12 cellular contexts compared by ENCODE assay signal in the genomic region with DNA sequence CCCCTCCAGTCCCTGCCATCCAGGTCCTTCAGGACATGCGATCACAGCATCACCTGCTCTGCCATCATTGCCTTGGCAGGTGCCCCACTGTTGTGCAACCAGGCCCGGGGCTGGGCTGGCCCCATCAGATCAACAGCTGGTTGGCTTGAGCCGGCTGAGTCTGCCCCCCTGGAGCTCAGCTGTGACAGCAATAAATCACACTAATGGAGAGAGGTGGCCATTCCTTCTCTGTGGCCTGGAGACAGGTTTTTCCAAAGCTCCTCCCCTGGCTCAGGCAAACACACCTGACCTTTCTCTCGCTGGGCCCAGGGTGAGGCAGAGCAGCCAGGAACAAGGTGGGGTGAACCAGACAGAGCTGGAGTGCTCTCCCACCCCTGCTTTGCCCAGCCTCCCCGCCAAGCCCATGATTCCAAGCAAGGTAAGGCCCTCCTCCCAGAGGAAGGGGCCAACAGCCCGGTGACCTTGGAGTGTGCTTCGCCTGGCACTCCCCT. TPM values are rescaled to one million over a fixed set of nuclear protein-coding genes. Genes with fewer than 3 reads are reported as not detected.
DNase-seq lines count a peak whose midpoint lies in the region; ATAC-seq, FAIRE-seq and TF ChIP-seq lines count a peak whose summit lies in the region.
"Had no signal": no experiment of that assay in that cellular context is flagged by ENCODE, and none has a peak within 500 bp of the region (broad histone marks: within the 10 kb centered on the region; RNA-seq: fewer than 3 reads in every experiment).

No MANE protein-coding gene starts in this region.

- no peaks in the 10 kb centered on the region for H3K79me2 ChIP-seq in SK-N-SH (ENCODE audit: insufficient read depth)

- no peak for TF ChIP-seq POLR2A in spleen (IDR thresholded peaks at IDR 0.05)

- H3K36me3 ChIP-seq in SK-N-SH (replicated peaks in 1 of 2; ENCODE audit: control insufficient read depth in 1 of 2, insufficient read depth in 2 of 2, low read length in 1 of 2): no peaks in the 10 kb centered on the region
- H3K36me3 ChIP-seq in spleen: peaks cover 0 to 26% (median 1%) of the 10 kb centered on the region in 6 donors

- no peaks in the 10 kb centered on the region for H3F3A ChIP-seq in SK-N-SH (replicated peaks; ENCODE audit: insufficient read depth)

- no peak overlapping the region for H3K9ac ChIP-seq in SK-N-SH

- CTCF ChIA-PET in SK-N-SH (lab: Yijun Ruan, JAX): interaction anchor here (0.8 to 25.9 kb wide), 8 partner anchors 8 to 407 kb away, joined by 3 to 481 read pairs (median 18); a partner anchor contains a TSS

- H3K9me2 ChIP-seq in SK-N-SH: no peaks in the 10 kb centered on the region

- TF ChIP-seq CTCF in SK-N-SH (IDR thresholded peaks at IDR 0.05): no peak
- TF ChIP-seq CTCF in spleen (IDR thresholded peaks at IDR 0.05 in 8 of 11, conservative IDR thresholded peaks at IDR 0.05 in 3 of 11): no peak

- no peak overlapping the region for H2AFZ ChIP-seq in SK-N-SH (ENCODE audit: low read depth)

- no peak for ATAC-seq in SK-N-SH treated with all-trans-retinoic acid at 6 μM for 48 hours
- peak in 1 of 2 donors; percentile 1 for ATAC-seq in left cardiac atrium
- no peak for ATAC-seq in HG03469 (IDR thresholded peaks at IDR 0.05; ENCODE audit: unreplicated experiment)
- ATAC-seq: stimulated activated naive CD8-positive, alpha-beta T cell treated with anti-CD3 and anti-CD28 coated beads, Interleukin-15, Interleukin-2, amounts not matched to agents 100 U/mL and 50 U/mL, for 24 hours had no signal

- no peaks in the 10 kb centered on the region for H3K9me3 ChIP-seq in SK-N-SH
- H3K9me3 ChIP-seq in spleen: no peaks in the 10 kb centered on the region

- 39% methylated on average over 7 of the region's 7 CpGs for WGBS in SK-N-SH (ENCODE audit: low lambda C conversion rate)
- 60 to 78% (median 68%) methylated on average over 5 to 7 of the region's 7 CpGs for WGBS in spleen, 5 donors

- no peak overlapping the region for H3K4me3 ChIP-seq in SK-N-SH (ENCODE audit: low read depth in 2 of 2, low read length in 1 of 2)
- no peak overlapping the region for H3K4me3 ChIP-seq in spleen

- intact Hi-C loops in left cardiac atrium (cut with DNase I) (no loop called here), spleen (cut with DNase I; ENCODE audit: low total_unique reads) (no loop called here)

- no peak for FAIRE-seq in GM19239 (lab: Jason Lieb, UNC)
- FAIRE-seq: GM12891 had no signal

- no peak overlapping the region for H3K4me2 ChIP-seq in SK-N-SH

- H3K4me1 ChIP-seq in SK-N-SH (ENCODE audit: control insufficient read depth in 1 of 2, insufficient read depth in 2 of 2, low read depth in 1 of 2, low read length in 1 of 2) (peaks cover 0 to 6% of the 10 kb centered on the region in 2 experiments; a peak in 2 of 4 replicates), spleen (peaks cover 14 to 71% (median 32%) of the 10 kb centered on the region in 6 donors)

- peaks cover 18% of the 10 kb centered on the region; the same call in 1 of the 2 replicates for H3K27me3 ChIP-seq in SK-N-SH (ENCODE audit: insufficient read depth)
- H3K27me3 ChIP-seq in spleen (replicated peaks in 1 of 7): peaks cover 0 to 4% (median 0%) of the 10 kb centered on the region in 7 donors

- H4K20me1 ChIP-seq in SK-N-SH (ENCODE audit: insufficient read depth): no peaks in the 10 kb centered on the region

- no peak overlapping the region for H3K27ac ChIP-seq in SK-N-SH (ENCODE audit: low read depth in 2 of 2, low read length in 1 of 2)
- no peak overlapping the region for H3K27ac ChIP-seq in spleen

- POLR2A ChIA-PET in SK-N-SH (lab: Yijun Ruan, JAX): interaction anchor here (0.9 kb wide), 1 partner anchor 113 kb away, joined by 3 read pairs; no protein-coding TSS in a partner anchor

- TF ChIP-seq RAD21 in SK-N-SH (IDR thresholded peaks at IDR 0.05; ENCODE audit: low read length): no peak

- no peak for TF ChIP-seq EP300 in SK-N-SH (IDR thresholded peaks at IDR 0.05; ENCODE audit: borderline replicate concordance in 1 of 2, low read depth in 1 of 2, low read length in 1 of 2)

- DNase-seq in SK-N-SH (peak; percentile 15), NCI-H345 (lab: John Stamatoyannopoulos, UW) (peak; percentile 93), left cardiac atrium (peak; percentile 43), spleen (peak; percentile 69), foreskin melanocyte (no peak), GM19239 (ENCODE audit: insufficient read length, low spot score) (no peak)
- DNase-seq: ACHN; Kasumi-1; stimulated activated naive CD8-positive, alpha-beta T cell treated with anti-CD3 and anti-CD28 coated beads, Interleukin-15, Interleukin-2, amounts not matched to agents 100 U/mL and 50 U/mL, for 24 hours had no signal

TF ChIP-seq in SK-N-SH, 30 proteins besides CTCF, POLR2A, EP300 and RAD21 (continues in another document):
- TF ChIP-seq SMC3 (IDR thresholded peaks at IDR 0.05; ENCODE audit: low read depth, low read length): no peak
- TF ChIP-seq, protein P1, sequence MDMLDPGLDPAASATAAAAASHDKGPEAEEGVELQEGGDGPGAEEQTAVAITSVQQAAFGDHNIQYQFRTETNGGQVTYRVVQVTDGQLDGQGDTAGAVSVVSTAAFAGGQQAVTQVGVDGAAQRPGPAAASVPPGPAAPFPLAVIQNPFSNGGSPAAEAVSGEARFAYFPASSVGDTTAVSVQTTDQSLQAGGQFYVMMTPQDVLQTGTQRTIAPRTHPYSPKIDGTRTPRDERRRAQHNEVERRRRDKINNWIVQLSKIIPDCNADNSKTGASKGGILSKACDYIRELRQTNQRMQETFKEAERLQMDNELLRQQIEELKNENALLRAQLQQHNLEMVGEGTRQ (IDR thresholded peaks at IDR 0.05; ENCODE audit: borderline replicate concordance, low read depth, low read length): no peak
- TF ChIP-seq GABPA (IDR thresholded peaks at IDR 0.05; ENCODE audit: low read depth): no peak
- no peak for TF ChIP-seq TCF12 (IDR thresholded peaks at IDR 0.05)
- TF ChIP-seq NFIC (IDR thresholded peaks at IDR 0.05; ENCODE audit: borderline replicate concordance): no peak
- TF ChIP-seq RXRA (IDR thresholded peaks at IDR 0.05; ENCODE audit: borderline replicate concordance, low read depth): no peak
- TF ChIP-seq RFX5 (IDR thresholded peaks at IDR 0.05; ENCODE audit: low read length): no peak

TF ChIP-seq in SK-N-SH treated with all-trans-retinoic acid at 6 μM for 48 hours, 23 proteins besides CTCF, POLR2A, EP300 and RAD21 (continues in another document):
- TF ChIP-seq ZNF8 (CRISPR knock-in tag; IDR thresholded peaks at IDR 0.05) (no peak), ARNTL (CRISPR knock-in tag; IDR thresholded peaks at IDR 0.05; ENCODE audit: borderline replicate concordance, low read depth) (no peak), TCF4 (CRISPR knock-in tag; IDR thresholded peaks at IDR 0.05; ENCODE audit: borderline replicate concordance) (no peak), RARB (CRISPR knock-in tag; IDR thresholded peaks at IDR 0.05) (no peak), OSR1 (CRISPR knock-in tag; IDR thresholded peaks at IDR 0.05) (no peak), ZFP3 (CRISPR knock-in tag; IDR thresholded peaks at IDR 0.05) (no peak), ESRRG (CRISPR knock-in tag; IDR thresholded peaks at IDR 0.05) (no peak), ISL1 (CRISPR knock-in tag; IDR thresholded peaks at IDR 0.05) (no peak), GLIS3 (CRISPR knock-in tag; IDR thresholded peaks at IDR 0.05) (no peak), ZFP30 (CRISPR knock-in tag; IDR thresholded peaks at IDR 0.05) (no peak), CSDC2 (CRISPR knock-in tag; IDR thresholded peaks at IDR 0.05) (no peak), PPARA (CRISPR knock-in tag; IDR thresholded peaks at IDR 0.05; ENCODE audit: borderline replicate concordance) (no peak), SNAI2 (CRISPR knock-in tag; IDR thresholded peaks at IDR 0.05) (no peak)
- TF ChIP-seq, protein P2, sequence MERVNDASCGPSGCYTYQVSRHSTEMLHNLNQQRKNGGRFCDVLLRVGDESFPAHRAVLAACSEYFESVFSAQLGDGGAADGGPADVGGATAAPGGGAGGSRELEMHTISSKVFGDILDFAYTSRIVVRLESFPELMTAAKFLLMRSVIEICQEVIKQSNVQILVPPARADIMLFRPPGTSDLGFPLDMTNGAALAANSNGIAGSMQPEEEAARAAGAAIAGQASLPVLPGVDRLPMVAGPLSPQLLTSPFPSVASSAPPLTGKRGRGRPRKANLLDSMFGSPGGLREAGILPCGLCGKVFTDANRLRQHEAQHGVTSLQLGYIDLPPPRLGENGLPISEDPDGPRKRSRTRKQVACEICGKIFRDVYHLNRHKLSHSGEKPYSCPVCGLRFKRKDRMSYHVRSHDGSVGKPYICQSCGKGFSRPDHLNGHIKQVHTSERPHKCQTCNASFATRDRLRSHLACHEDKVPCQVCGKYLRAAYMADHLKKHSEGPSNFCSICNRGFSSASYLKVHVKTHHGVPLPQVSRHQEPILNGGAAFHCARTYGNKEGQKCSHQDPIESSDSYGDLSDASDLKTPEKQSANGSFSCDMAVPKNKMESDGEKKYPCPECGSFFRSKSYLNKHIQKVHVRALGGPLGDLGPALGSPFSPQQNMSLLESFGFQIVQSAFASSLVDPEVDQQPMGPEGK (CRISPR knock-in tag; IDR thresholded peaks at IDR 0.05; ENCODE audit: borderline replicate concordance): no peak

RNA-seq across cellular contexts. Expression of a gene that starts 8.9 kb away (rescaled TPM):
- polyA plus RNA-seq in SK-N-SH (2012; rRNA removed) (not detected in 2 replicates), spleen (10 to 100 TPM in 1 of 3 donors, 1 to 10 TPM in 2; 8.3 to 18.4 (median 9.8) TPM)
- 0.03 TPM in 1 of 2 replicates, not detected in the other for polyA plus RNA-seq in SK-N-SH (2012; cell fraction: cytosol; rRNA removed)
- not detected in 2 replicates for polyA plus RNA-seq in SK-N-SH (2012; cell fraction: nucleus; rRNA removed)
- total RNA-seq in left cardiac atrium (1 to 10 TPM; 1.6 to 1.9 TPM), spleen (10 to 100 TPM in 2 of 7 donors, 1 to 10 TPM in 5; 4.7 to 20.0 (median 7.3) TPM)

RNA-seq across cellular contexts. Expression of a gene that starts 36.4 kb away (rescaled TPM):
- not detected in 2 replicates for polyA plus RNA-seq in SK-N-SH (2012; rRNA removed)
- polyA plus RNA-seq in SK-N-SH (2012; cell fraction: cytosol; rRNA removed): under 0.01 TPM in 1 of 2 replicates, not detected in the other
- not detected in 2 replicates for polyA plus RNA-seq in SK-N-SH (2012; cell fraction: nucleus; rRNA removed)
- total RNA-seq in left cardiac atrium: under 1 TPM; 0.76 to 0.88 TPM
- 10 to 100 TPM in 1 of 7 donors, 1 to 10 TPM in 5, under 1 TPM in 1; 0.54 to 10.7 (median 3.6) TPM for total RNA-seq in spleen
- polyA plus RNA-seq in spleen: under 1 TPM; 0.07 to 0.41 (median 0.35) TPM

RNA-seq across cellular contexts. Expression of a gene that starts 43.0 kb away (rescaled TPM):
- polyA plus RNA-seq in SK-N-SH (2012; rRNA removed) (1.4 and 4.3 TPM in 2 replicates), spleen (10 to 100 TPM; 40.8 to 71.5 (median 51.4) TPM)
- polyA plus RNA-seq in SK-N-SH (2012; cell fraction: cytosol; rRNA removed): 2.5 and 4.6 TPM in 2 replicates
- polyA plus RNA-seq in SK-N-SH (2012; cell fraction: nucleus; rRNA removed): 0.56 and 1.6 TPM in 2 replicates
- total RNA-seq in left cardiac atrium (10 to 100 TPM; 31.2 to 37.6 TPM), spleen (100 to 1,000 TPM in 5 of 7 donors, 10 to 100 TPM in 2; 75.4 to 230 (median 140) TPM)

Comparison
In these comparisons a context has a peak if more than half of its experiments do, and no peak if none do; other contexts are left out.
1. DNase-seq: peak in SK-N-SH (single experiment), NCI-H345 (single experiment), left cardiac atrium (single experiment) and spleen (single experiment); none in foreskin melanocyte (single experiment) and GM19239 (single experiment).